Comparison of ENCODE assay signal across 1 cellular context in genomic region chr10:73246783-73247508, GRCh38.
TF ChIP-seq lines count a peak whose summit lies in the region.

A gene with protein sequence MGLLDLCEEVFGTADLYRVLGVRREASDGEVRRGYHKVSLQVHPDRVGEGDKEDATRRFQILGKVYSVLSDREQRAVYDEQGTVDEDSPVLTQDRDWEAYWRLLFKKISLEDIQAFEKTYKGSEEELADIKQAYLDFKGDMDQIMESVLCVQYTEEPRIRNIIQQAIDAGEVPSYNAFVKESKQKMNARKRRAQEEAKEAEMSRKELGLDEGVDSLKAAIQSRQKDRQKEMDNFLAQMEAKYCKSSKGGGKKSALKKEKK (minus strand): TSS chr10:73247255. CDS start chr10:73247189, 66 bp downstream.

TF ChIP-seq in HepG2, 621 proteins besides CTCF, POLR2A, EP300 and RAD21 (continued from another document and continues in another):
- peak; percentile 58; the same call in 1 of the 2 replicates for TF ChIP-seq ETV5 (CRISPR knock-in tag; IDR thresholded peaks at IDR 0.05; ENCODE audit: borderline replicate concordance)
- TF ChIP-seq ZSCAN20 (CRISPR knock-in tag; IDR thresholded peaks at IDR 0.05; ENCODE audit: borderline replicate concordance) = peak; percentile 39
- TF ChIP-seq KLF6 (CRISPR knock-in tag; IDR thresholded peaks at IDR 0.05) = peak; percentile 89
- peak; percentile 56; the same call in 1 of the 2 replicates for TF ChIP-seq MIXL1 (CRISPR knock-in tag; IDR thresholded peaks at IDR 0.05)
- TF ChIP-seq GZF1 (CRISPR knock-in tag; IDR thresholded peaks at IDR 0.05) = 0 out of 2 replicates have a peak, but pooled peaks have one; percentile 35
- TF ChIP-seq CREBL2 (CRISPR knock-in tag; IDR thresholded peaks at IDR 0.05; ENCODE audit: borderline replicate concordance) = 0 out of 2 replicates have a peak, but pooled peaks have one; percentile 80
- peak; percentile 99 for TF ChIP-seq CCDC6 (CRISPR knock-in tag; IDR thresholded peaks at IDR 0.05)
- TF ChIP-seq, protein P1, sequence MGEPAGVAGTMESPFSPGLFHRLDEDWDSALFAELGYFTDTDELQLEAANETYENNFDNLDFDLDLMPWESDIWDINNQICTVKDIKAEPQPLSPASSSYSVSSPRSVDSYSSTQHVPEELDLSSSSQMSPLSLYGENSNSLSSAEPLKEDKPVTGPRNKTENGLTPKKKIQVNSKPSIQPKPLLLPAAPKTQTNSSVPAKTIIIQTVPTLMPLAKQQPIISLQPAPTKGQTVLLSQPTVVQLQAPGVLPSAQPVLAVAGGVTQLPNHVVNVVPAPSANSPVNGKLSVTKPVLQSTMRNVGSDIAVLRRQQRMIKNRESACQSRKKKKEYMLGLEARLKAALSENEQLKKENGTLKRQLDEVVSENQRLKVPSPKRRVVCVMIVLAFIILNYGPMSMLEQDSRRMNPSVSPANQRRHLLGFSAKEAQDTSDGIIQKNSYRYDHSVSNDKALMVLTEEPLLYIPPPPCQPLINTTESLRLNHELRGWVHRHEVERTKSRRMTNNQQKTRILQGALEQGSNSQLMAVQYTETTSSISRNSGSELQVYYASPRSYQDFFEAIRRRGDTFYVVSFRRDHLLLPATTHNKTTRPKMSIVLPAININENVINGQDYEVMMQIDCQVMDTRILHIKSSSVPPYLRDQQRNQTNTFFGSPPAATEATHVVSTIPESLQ (CRISPR knock-in tag; conservative IDR thresholded peaks at IDR 0.05) = no peak
- TF ChIP-seq, protein P2, sequence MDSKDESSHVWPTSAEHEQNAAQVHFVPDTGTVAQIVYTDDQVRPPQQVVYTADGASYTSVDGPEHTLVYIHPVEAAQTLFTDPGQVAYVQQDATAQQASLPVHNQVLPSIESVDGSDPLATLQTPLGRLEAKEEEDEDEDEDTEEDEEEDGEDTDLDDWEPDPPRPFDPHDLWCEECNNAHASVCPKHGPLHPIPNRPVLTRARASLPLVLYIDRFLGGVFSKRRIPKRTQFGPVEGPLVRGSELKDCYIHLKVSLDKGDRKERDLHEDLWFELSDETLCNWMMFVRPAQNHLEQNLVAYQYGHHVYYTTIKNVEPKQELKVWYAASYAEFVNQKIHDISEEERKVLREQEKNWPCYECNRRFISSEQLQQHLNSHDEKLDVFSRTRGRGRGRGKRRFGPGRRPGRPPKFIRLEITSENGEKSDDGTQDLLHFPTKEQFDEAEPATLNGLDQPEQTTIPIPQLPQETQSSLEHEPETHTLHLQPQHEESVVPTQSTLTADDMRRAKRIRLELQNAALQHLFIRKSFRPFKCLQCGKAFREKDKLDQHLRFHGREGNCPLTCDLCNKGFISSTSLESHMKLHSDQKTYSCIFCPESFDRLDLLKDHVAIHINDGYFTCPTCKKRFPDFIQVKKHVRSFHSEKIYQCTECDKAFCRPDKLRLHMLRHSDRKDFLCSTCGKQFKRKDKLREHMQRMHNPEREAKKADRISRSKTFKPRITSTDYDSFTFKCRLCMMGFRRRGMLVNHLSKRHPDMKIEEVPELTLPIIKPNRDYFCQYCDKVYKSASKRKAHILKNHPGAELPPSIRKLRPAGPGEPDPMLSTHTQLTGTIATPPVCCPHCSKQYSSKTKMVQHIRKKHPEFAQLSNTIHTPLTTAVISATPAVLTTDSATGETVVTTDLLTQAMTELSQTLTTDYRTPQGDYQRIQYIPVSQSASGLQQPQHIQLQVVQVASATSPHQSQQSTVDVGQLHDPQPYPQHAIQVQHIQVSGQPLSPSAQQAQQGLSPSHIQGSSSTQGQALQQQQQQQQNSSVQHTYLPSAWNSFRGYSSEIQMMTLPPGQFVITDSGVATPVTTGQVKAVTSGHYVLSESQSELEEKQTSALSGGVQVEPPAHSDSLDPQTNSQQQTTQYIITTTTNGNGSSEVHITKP (CRISPR knock-in tag; IDR thresholded peaks at IDR 0.05; ENCODE audit: low read depth) = no peak
- 0 out of 2 replicates have a peak, but pooled peaks have one; percentile 61 for TF ChIP-seq ELF4 (CRISPR knock-in tag; IDR thresholded peaks at IDR 0.05; ENCODE audit: borderline replicate concordance)
- TF ChIP-seq ZBTB7A (CRISPR knock-in tag; IDR thresholded peaks at IDR 0.05) = peak; percentile 77
- TF ChIP-seq ZNF510 (CRISPR knock-in tag; IDR thresholded peaks at IDR 0.05; ENCODE audit: low read depth) = peak; percentile 97; the same call in 1 of the 2 replicates
- TF ChIP-seq ZFP1 (CRISPR knock-in tag; IDR thresholded peaks at IDR 0.05) = no peak; the same call in 1 of the 2 replicates
- TF ChIP-seq, protein P3, sequence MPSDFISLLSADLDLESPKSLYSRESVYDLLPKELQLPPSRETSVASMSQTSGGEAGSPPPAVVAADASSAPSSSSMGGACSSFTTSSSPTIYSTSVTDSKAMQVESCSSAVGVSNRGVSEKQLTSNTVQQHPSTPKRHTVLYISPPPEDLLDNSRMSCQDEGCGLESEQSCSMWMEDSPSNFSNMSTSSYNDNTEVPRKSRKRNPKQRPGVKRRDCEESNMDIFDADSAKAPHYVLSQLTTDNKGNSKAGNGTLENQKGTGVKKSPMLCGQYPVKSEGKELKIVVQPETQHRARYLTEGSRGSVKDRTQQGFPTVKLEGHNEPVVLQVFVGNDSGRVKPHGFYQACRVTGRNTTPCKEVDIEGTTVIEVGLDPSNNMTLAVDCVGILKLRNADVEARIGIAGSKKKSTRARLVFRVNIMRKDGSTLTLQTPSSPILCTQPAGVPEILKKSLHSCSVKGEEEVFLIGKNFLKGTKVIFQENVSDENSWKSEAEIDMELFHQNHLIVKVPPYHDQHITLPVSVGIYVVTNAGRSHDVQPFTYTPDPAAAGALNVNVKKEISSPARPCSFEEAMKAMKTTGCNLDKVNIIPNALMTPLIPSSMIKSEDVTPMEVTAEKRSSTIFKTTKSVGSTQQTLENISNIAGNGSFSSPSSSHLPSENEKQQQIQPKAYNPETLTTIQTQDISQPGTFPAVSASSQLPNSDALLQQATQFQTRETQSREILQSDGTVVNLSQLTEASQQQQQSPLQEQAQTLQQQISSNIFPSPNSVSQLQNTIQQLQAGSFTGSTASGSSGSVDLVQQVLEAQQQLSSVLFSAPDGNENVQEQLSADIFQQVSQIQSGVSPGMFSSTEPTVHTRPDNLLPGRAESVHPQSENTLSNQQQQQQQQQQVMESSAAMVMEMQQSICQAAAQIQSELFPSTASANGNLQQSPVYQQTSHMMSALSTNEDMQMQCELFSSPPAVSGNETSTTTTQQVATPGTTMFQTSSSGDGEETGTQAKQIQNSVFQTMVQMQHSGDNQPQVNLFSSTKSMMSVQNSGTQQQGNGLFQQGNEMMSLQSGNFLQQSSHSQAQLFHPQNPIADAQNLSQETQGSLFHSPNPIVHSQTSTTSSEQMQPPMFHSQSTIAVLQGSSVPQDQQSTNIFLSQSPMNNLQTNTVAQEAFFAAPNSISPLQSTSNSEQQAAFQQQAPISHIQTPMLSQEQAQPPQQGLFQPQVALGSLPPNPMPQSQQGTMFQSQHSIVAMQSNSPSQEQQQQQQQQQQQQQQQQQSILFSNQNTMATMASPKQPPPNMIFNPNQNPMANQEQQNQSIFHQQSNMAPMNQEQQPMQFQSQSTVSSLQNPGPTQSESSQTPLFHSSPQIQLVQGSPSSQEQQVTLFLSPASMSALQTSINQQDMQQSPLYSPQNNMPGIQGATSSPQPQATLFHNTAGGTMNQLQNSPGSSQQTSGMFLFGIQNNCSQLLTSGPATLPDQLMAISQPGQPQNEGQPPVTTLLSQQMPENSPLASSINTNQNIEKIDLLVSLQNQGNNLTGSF (CRISPR knock-in tag; IDR thresholded peaks at IDR 0.05) = no peak
- TF ChIP-seq BCL3 (CRISPR knock-in tag; IDR thresholded peaks at IDR 0.05) = peak; percentile 90; the same call in 1 of the 2 replicates
- TF ChIP-seq IRF2 (CRISPR knock-in tag; IDR thresholded peaks at IDR 0.05) = peak; percentile 73
- TF ChIP-seq NONO (IDR thresholded peaks at IDR 0.05) = no peak
- peak; percentile 95 for TF ChIP-seq NONO (CRISPR knock-in tag; conservative IDR thresholded peaks at IDR 0.05)
- peak; percentile 90 for TF ChIP-seq RBM22 (optimal IDR thresholded peaks at IDR 0.05; ENCODE audit: low read length)
- TF ChIP-seq ZNF674 (CRISPR knock-in tag; IDR thresholded peaks at IDR 0.05; ENCODE audit: low read depth) = no peak
- TF ChIP-seq, protein P4, sequence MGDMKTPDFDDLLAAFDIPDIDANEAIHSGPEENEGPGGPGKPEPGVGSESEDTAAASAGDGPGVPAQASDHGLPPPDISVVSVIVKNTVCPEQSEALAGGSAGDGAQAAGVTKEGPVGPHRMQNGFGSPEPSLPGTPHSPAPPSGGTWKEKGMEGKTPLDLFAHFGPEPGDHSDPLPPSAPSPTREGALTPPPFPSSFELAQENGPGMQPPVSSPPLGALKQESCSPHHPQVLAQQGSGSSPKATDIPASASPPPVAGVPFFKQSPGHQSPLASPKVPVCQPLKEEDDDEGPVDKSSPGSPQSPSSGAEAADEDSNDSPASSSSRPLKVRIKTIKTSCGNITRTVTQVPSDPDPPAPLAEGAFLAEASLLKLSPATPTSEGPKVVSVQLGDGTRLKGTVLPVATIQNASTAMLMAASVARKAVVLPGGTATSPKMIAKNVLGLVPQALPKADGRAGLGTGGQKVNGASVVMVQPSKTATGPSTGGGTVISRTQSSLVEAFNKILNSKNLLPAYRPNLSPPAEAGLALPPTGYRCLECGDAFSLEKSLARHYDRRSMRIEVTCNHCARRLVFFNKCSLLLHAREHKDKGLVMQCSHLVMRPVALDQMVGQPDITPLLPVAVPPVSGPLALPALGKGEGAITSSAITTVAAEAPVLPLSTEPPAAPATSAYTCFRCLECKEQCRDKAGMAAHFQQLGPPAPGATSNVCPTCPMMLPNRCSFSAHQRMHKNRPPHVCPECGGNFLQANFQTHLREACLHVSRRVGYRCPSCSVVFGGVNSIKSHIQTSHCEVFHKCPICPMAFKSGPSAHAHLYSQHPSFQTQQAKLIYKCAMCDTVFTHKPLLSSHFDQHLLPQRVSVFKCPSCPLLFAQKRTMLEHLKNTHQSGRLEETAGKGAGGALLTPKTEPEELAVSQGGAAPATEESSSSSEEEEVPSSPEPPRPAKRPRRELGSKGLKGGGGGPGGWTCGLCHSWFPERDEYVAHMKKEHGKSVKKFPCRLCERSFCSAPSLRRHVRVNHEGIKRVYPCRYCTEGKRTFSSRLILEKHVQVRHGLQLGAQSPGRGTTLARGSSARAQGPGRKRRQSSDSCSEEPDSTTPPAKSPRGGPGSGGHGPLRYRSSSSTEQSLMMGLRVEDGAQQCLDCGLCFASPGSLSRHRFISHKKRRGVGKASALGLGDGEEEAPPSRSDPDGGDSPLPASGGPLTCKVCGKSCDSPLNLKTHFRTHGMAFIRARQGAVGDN (CRISPR knock-in tag; IDR thresholded peaks at IDR 0.05) = peak; percentile 94
- peak; percentile 95 for TF ChIP-seq ZNF552 (CRISPR knock-in tag; IDR thresholded peaks at IDR 0.05; ENCODE audit: borderline replicate concordance)
- TF ChIP-seq, protein P5, sequence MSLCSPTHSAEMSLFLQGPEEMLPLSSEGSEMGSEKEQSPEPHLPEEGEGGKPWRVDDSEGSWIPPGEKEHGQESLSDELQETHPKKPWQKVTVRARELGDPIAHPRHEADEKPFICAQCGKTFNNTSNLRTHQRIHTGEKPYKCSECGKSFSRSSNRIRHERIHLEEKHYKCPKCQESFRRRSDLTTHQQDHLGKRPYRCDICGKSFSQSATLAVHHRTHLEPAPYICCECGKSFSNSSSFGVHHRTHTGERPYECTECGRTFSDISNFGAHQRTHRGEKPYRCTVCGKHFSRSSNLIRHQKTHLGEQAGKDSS (CRISPR knock-in tag; IDR thresholded peaks at IDR 0.05; ENCODE audit: borderline replicate concordance, low read depth) = peak; percentile 58
- TF ChIP-seq ZNF556 (CRISPR knock-in tag; IDR thresholded peaks at IDR 0.05; ENCODE audit: borderline replicate concordance) = peak; percentile 96
- TF ChIP-seq, protein P6, sequence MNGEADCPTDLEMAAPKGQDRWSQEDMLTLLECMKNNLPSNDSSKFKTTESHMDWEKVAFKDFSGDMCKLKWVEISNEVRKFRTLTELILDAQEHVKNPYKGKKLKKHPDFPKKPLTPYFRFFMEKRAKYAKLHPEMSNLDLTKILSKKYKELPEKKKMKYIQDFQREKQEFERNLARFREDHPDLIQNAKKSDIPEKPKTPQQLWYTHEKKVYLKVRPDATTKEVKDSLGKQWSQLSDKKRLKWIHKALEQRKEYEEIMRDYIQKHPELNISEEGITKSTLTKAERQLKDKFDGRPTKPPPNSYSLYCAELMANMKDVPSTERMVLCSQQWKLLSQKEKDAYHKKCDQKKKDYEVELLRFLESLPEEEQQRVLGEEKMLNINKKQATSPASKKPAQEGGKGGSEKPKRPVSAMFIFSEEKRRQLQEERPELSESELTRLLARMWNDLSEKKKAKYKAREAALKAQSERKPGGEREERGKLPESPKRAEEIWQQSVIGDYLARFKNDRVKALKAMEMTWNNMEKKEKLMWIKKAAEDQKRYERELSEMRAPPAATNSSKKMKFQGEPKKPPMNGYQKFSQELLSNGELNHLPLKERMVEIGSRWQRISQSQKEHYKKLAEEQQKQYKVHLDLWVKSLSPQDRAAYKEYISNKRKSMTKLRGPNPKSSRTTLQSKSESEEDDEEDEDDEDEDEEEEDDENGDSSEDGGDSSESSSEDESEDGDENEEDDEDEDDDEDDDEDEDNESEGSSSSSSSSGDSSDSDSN (CRISPR knock-in tag; IDR thresholded peaks at IDR 0.05) = peak; percentile 97
- peak; percentile 92 for TF ChIP-seq ERF (CRISPR knock-in tag; IDR thresholded peaks at IDR 0.05)
- peak; percentile 76 for TF ChIP-seq GMEB2 (CRISPR knock-in tag; IDR thresholded peaks at IDR 0.05; ENCODE audit: low read depth)
- TF ChIP-seq YEATS4 (CRISPR knock-in tag; IDR thresholded peaks at IDR 0.05; ENCODE audit: borderline replicate concordance) = peak; percentile 68; the same call in 1 of the 2 replicates
- TF ChIP-seq SUZ12 (IDR thresholded peaks at IDR 0.05; ENCODE audit: low read depth, low read length) = no peak
- TF ChIP-seq ZNF431 (CRISPR knock-in tag; IDR thresholded peaks at IDR 0.05; ENCODE audit: borderline replicate concordance, low read depth) = peak; percentile 94; the same call in 1 of the 2 replicates
- peak; percentile 97 for TF ChIP-seq ZNF749 (CRISPR knock-in tag; IDR thresholded peaks at IDR 0.05; ENCODE audit: borderline replicate concordance)
- peak; percentile 51 for TF ChIP-seq ZBTB21 (CRISPR knock-in tag; IDR thresholded peaks at IDR 0.05)
- TF ChIP-seq RFXAP (CRISPR knock-in tag; IDR thresholded peaks at IDR 0.05; ENCODE audit: borderline replicate concordance) = 0 out of 2 replicates have a peak, but pooled peaks have one; percentile 39
